In the genomic region with DNA sequence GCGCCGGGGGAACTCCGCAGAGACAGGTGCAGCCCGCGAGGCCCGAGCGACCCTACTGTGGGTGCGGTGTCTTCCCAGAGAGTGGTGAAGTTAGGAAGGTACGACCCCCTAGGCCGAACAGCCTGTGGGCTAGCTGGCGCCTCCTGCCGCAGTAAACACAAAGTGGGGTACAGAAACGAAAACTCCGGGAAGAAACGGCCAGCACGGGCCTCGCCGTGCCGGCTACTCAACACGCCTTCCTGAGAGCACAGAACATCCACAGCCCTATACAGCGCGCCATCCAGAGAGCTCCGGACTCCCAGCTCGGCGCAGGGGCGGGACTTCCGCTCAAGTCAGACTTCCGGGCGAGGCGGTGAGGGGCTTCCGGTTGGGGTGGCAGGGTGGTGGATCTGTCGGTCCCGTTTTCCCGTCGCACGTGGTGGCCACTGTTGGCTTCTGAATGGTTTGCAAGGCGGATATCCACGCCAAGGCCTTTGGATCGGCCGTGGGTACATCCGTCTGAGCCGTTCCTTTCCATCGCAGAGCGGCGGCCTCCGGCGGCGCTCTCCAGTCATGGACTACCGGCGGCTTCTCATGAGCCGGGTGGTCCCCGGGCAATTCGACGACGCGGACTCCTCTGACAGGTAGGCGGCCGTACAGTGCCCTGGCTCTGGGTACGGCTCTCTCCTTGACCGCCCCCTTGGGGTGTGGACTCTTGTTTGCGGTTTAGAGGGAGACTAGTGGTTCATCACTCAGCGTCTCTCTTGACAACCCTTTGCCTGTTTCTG, we compare ENCODE assay signal across 1 cellular context.
TF ChIP-seq lines count a peak whose summit lies in the region.

A gene (minus strand): TSS at position 292 of the 767 bp plus-strand sequence. CDS start 2,569 bp downstream, outside the sequence.
A gene (plus strand): TSS at position 358 of the 767 bp plus-strand sequence. CDS start 195 bp downstream, at position 553.

TF ChIP-seq in K562, 482 proteins besides CTCF, POLR2A, EP300 and RAD21 (continued from another document and continues in another):
- TF ChIP-seq, protein P1, sequence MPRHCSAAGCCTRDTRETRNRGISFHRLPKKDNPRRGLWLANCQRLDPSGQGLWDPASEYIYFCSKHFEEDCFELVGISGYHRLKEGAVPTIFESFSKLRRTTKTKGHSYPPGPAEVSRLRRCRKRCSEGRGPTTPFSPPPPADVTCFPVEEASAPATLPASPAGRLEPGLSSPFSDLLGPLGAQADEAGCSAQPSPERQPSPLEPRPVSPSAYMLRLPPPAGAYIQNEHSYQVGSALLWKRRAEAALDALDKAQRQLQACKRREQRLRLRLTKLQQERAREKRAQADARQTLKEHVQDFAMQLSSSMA (CRISPR knock-in tag; IDR thresholded peaks at IDR 0.05), result no peak
- no peak for TF ChIP-seq PRPF4 (IDR thresholded peaks at IDR 0.05; ENCODE audit: insufficient read depth, low read depth, low read length, poor library complexity, severe bottlenecking)
- TF ChIP-seq, protein P2, sequence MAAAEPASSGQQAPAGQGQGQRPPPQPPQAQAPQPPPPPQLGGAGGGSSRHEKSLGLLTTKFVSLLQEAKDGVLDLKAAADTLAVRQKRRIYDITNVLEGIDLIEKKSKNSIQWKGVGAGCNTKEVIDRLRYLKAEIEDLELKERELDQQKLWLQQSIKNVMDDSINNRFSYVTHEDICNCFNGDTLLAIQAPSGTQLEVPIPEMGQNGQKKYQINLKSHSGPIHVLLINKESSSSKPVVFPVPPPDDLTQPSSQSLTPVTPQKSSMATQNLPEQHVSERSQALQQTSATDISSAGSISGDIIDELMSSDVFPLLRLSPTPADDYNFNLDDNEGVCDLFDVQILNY (CRISPR knock-in tag; IDR thresholded peaks at IDR 0.05), result no peak
- TF ChIP-seq, protein P3, sequence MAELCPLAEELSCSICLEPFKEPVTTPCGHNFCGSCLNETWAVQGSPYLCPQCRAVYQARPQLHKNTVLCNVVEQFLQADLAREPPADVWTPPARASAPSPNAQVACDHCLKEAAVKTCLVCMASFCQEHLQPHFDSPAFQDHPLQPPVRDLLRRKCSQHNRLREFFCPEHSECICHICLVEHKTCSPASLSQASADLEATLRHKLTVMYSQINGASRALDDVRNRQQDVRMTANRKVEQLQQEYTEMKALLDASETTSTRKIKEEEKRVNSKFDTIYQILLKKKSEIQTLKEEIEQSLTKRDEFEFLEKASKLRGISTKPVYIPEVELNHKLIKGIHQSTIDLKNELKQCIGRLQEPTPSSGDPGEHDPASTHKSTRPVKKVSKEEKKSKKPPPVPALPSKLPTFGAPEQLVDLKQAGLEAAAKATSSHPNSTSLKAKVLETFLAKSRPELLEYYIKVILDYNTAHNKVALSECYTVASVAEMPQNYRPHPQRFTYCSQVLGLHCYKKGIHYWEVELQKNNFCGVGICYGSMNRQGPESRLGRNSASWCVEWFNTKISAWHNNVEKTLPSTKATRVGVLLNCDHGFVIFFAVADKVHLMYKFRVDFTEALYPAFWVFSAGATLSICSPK (IDR thresholded peaks at IDR 0.05; ENCODE audit: borderline replicate concordance), result no peak
- TF ChIP-seq MCM2 (IDR thresholded peaks at IDR 0.05; ENCODE audit: low read depth), result no peak
- no peak for TF ChIP-seq MYNN (IDR thresholded peaks at IDR 0.05)
- TF ChIP-seq MYNN (CRISPR knock-in tag; IDR thresholded peaks at IDR 0.05), result no peak
- TF ChIP-seq, protein P4, sequence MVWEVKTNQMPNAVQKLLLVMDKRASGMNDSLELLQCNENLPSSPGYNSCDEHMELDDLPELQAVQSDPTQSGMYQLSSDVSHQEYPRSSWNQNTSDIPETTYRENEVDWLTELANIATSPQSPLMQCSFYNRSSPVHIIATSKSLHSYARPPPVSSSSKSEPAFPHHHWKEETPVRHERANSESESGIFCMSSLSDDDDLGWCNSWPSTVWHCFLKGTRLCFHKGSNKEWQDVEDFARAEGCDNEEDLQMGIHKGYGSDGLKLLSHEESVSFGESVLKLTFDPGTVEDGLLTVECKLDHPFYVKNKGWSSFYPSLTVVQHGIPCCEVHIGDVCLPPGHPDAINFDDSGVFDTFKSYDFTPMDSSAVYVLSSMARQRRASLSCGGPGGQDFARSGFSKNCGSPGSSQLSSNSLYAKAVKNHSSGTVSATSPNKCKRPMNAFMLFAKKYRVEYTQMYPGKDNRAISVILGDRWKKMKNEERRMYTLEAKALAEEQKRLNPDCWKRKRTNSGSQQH (CRISPR knock-in tag; IDR thresholded peaks at IDR 0.05), result no peak
- TF ChIP-seq NFXL1 (CRISPR knock-in tag; IDR thresholded peaks at IDR 0.05), result no peak
- TF ChIP-seq, protein P5, sequence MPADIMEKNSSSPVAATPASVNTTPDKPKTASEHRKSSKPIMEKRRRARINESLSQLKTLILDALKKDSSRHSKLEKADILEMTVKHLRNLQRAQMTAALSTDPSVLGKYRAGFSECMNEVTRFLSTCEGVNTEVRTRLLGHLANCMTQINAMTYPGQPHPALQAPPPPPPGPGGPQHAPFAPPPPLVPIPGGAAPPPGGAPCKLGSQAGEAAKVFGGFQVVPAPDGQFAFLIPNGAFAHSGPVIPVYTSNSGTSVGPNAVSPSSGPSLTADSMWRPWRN (IDR thresholded peaks at IDR 0.05; ENCODE audit: low read depth), result no peak
- TF ChIP-seq, protein P6, sequence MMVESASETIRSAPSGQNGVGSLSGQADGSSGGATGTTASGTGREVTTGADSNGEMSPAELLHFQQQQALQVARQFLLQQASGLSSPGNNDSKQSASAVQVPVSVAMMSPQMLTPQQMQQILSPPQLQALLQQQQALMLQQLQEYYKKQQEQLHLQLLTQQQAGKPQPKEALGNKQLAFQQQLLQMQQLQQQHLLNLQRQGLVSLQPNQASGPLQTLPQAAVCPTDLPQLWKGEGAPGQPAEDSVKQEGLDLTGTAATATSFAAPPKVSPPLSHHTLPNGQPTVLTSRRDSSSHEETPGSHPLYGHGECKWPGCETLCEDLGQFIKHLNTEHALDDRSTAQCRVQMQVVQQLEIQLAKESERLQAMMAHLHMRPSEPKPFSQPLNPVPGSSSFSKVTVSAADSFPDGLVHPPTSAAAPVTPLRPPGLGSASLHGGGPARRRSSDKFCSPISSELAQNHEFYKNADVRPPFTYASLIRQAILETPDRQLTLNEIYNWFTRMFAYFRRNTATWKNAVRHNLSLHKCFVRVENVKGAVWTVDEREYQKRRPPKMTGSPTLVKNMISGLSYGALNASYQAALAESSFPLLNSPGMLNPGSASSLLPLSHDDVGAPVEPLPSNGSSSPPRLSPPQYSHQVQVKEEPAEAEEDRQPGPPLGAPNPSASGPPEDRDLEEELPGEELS (CRISPR knock-in tag; IDR thresholded peaks at IDR 0.05; ENCODE audit: borderline replicate concordance), result no peak; the same call in 1 of the 2 replicates
- TF ChIP-seq JUND (IDR thresholded peaks at IDR 0.05; ENCODE audit: borderline replicate concordance, low read depth, low read length), result peak; percentile 65
- no peak; the same call in 2 of the 3 replicates for TF ChIP-seq JUND (tag; IDR thresholded peaks at IDR 0.05; ENCODE audit: borderline replicate concordance, low read depth, low read length)
- no peak for TF ChIP-seq RFX7 (CRISPR knock-in tag; IDR thresholded peaks at IDR 0.05)
- TF ChIP-seq RBM22 (IDR thresholded peaks at IDR 0.05; ENCODE audit: low read depth, low read length, poor library complexity, severe bottlenecking), result no peak
- TF ChIP-seq POLR3G (IDR thresholded peaks at IDR 0.05; ENCODE audit: extremely low read depth, insufficient read length, insufficient replicate concordance), result no peak
- TF ChIP-seq, protein P7, sequence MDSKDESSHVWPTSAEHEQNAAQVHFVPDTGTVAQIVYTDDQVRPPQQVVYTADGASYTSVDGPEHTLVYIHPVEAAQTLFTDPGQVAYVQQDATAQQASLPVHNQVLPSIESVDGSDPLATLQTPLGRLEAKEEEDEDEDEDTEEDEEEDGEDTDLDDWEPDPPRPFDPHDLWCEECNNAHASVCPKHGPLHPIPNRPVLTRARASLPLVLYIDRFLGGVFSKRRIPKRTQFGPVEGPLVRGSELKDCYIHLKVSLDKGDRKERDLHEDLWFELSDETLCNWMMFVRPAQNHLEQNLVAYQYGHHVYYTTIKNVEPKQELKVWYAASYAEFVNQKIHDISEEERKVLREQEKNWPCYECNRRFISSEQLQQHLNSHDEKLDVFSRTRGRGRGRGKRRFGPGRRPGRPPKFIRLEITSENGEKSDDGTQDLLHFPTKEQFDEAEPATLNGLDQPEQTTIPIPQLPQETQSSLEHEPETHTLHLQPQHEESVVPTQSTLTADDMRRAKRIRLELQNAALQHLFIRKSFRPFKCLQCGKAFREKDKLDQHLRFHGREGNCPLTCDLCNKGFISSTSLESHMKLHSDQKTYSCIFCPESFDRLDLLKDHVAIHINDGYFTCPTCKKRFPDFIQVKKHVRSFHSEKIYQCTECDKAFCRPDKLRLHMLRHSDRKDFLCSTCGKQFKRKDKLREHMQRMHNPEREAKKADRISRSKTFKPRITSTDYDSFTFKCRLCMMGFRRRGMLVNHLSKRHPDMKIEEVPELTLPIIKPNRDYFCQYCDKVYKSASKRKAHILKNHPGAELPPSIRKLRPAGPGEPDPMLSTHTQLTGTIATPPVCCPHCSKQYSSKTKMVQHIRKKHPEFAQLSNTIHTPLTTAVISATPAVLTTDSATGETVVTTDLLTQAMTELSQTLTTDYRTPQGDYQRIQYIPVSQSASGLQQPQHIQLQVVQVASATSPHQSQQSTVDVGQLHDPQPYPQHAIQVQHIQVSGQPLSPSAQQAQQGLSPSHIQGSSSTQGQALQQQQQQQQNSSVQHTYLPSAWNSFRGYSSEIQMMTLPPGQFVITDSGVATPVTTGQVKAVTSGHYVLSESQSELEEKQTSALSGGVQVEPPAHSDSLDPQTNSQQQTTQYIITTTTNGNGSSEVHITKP (IDR thresholded peaks at IDR 0.05; ENCODE audit: partially characterized antibody), result peak; percentile 48
- no peak for TF ChIP-seq ZNF253 (CRISPR knock-in tag; conservative IDR thresholded peaks at IDR 0.05)
- no peak for TF ChIP-seq WHSC1 (IDR thresholded peaks at IDR 0.05; ENCODE audit: low read length)
- no peak for TF ChIP-seq CCAR2 (IDR thresholded peaks at IDR 0.05; ENCODE audit: low read depth, low read length)
- no peak for TF ChIP-seq SMARCC2 (IDR thresholded peaks at IDR 0.05; ENCODE audit: low read depth)
- no peak for TF ChIP-seq GATAD2A (IDR thresholded peaks at IDR 0.05)
- TF ChIP-seq ZNF124 (CRISPR knock-in tag; IDR thresholded peaks at IDR 0.05), result no peak
- TF ChIP-seq, protein P8, sequence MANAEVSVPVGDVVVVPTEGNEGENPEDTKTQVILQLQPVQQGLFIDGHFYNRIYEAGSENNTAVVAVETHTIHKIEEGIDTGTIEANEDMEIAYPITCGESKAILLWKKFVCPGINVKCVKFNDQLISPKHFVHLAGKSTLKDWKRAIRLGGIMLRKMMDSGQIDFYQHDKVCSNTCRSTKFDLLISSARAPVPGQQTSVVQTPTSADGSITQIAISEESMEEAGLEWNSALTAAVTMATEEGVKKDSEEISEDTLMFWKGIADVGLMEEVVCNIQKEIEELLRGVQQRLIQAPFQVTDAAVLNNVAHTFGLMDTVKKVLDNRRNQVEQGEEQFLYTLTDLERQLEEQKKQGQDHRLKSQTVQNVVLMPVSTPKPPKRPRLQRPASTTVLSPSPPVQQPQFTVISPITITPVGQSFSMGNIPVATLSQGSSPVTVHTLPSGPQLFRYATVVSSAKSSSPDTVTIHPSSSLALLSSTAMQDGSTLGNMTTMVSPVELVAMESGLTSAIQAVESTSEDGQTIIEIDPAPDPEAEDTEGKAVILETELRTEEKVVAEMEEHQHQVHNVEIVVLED (CRISPR knock-in tag; IDR thresholded peaks at IDR 0.05), result no peak
- no peak for TF ChIP-seq ZNF408 (CRISPR knock-in tag; IDR thresholded peaks at IDR 0.05; ENCODE audit: low read depth)
- TF ChIP-seq NR2C1 (IDR thresholded peaks at IDR 0.05), result no peak
- TF ChIP-seq NR2C1 (tag; IDR thresholded peaks at IDR 0.05), result 0 out of 2 replicates have a peak, but pooled peaks have one; percentile 22
- TF ChIP-seq, protein P9, sequence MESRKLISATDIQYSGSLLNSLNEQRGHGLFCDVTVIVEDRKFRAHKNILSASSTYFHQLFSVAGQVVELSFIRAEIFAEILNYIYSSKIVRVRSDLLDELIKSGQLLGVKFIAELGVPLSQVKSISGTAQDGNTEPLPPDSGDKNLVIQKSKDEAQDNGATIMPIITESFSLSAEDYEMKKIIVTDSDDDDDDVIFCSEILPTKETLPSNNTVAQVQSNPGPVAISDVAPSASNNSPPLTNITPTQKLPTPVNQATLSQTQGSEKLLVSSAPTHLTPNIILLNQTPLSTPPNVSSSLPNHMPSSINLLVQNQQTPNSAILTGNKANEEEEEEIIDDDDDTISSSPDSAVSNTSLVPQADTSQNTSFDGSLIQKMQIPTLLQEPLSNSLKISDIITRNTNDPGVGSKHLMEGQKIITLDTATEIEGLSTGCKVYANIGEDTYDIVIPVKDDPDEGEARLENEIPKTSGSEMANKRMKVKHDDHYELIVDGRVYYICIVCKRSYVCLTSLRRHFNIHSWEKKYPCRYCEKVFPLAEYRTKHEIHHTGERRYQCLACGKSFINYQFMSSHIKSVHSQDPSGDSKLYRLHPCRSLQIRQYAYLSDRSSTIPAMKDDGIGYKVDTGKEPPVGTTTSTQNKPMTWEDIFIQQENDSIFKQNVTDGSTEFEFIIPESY (CRISPR knock-in tag; IDR thresholded peaks at IDR 0.05), result no peak; the same call in 1 of the 2 replicates
- TF ChIP-seq DMBX1 (CRISPR knock-in tag; IDR thresholded peaks at IDR 0.05; ENCODE audit: borderline replicate concordance), result no peak
- TF ChIP-seq, protein P10, sequence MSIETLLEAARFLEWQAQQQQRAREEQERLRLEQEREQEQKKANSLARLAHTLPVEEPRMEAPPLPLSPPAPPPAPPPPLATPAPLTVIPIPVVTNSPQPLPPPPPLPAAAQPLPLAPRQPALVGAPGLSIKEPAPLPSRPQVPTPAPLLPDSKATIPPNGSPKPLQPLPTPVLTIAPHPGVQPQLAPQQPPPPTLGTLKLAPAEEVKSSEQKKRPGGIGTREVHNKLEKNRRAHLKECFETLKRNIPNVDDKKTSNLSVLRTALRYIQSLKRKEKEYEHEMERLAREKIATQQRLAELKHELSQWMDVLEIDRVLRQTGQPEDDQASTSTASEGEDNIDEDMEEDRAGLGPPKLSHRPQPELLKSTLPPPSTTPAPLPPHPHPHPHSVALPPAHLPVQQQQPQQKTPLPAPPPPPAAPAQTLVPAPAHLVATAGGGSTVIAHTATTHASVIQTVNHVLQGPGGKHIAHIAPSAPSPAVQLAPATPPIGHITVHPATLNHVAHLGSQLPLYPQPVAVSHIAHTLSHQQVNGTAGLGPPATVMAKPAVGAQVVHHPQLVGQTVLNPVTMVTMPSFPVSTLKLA (conservative IDR thresholded peaks at IDR 0.05), result peak; percentile 98 to 99
